ENCODE assay signal across 13 cellular contexts in the genomic region with DNA sequence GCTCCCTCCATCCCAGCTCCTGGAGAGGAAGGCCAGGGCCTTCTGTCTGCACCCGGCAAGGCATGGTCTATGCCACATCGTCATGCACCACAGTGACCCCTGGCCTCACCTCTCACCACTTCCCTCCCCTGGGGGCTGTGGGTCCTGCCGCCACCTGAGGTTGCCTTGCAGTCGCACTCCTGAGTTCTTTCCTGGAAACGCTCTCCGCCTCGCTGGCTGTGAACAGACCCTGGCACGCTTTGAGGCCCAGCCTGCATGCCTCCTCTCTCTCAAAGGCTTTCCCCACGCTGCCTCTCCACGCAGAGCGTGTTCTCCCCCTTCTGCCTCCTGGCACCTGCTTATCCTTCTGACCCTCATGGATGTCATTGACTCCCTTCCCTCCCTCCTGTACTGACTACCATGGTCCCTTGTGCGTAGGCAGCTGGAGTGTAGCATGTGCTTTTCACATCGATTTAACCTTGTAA. TPM values are rescaled to one million over a fixed set of nuclear protein-coding genes. Genes with fewer than 3 reads are reported as not detected.
DNase-seq lines count a peak whose midpoint lies in the region; ATAC-seq and TF ChIP-seq lines count a peak whose summit lies in the region.
"Had no signal": no experiment of that assay in that cellular context is flagged by ENCODE, and none has a peak within 500 bp of the region (broad histone marks: within the 10 kb centered on the region; RNA-seq: fewer than 3 reads in every experiment).

No MANE protein-coding gene starts in this region.

- H3K9me3 Mint-ChIP-seq in WTC11: no peaks in the 10 kb centered on the region
- H3K9me3 Mint-ChIP-seq in type B pancreatic cell: no peaks in the 10 kb centered on the region

- H3K4me3 Mint-ChIP-seq in WTC11 (no peak overlapping the region), type B pancreatic cell (no peak overlapping the region)

- H3K27me3 Mint-ChIP-seq in WTC11 (ENCODE audit: low read depth): no peaks in the 10 kb centered on the region
- H3K27me3 Mint-ChIP-seq in type B pancreatic cell: no peaks in the 10 kb centered on the region

- POLR2A ChIA-PET in WTC11 (lab: Charles Lee): no interaction called here

- 31% methylated on average over 13 of the region's 13 CpGs for WGBS in heart right ventricle, 2 donors

- peaks cover 20% of the 10 kb centered on the region for H3K4me1 Mint-ChIP-seq in WTC11
- peaks cover 12% of the 10 kb centered on the region for H3K4me1 Mint-ChIP-seq in type B pancreatic cell (ENCODE audit: unreplicated experiment)

- CTCF ChIA-PET in WTC11 (lab: Charles Lee): no interaction called here

- in situ Hi-C loops in ACHN (cut with HindIII; ENCODE audit: low pct_ligation_motif_present, low pct_unique_long_range_greater_than_20kb, low sequenced_read_pairs): no loop called here
- in situ Hi-C loops in brain microvascular endothelial cell (cut with HindIII; ENCODE audit: low pct_ligation_motif_present, low sequenced_read_pairs): no loop called here

- TF ChIP-seq CTCF in WTC11 (IDR thresholded peaks at IDR 0.05) (no peak), heart right ventricle (IDR thresholded peaks at IDR 0.05) (no peak), brain microvascular endothelial cell (IDR thresholded peaks at IDR 0.05; ENCODE audit: low read depth, low read length, missing control alignments) (no peak), type B pancreatic cell (conservative IDR thresholded peaks at IDR 0.05) (no peak)

- no peaks in the 10 kb centered on the region for H3K9me3 ChIP-seq in heart right ventricle
- H3K9me3 ChIP-seq: SJSA1, tibial nerve had no signal

- peaks cover 21 to 90% (median 76%) of the 10 kb centered on the region in 9 donors for H3K4me1 ChIP-seq in heart right ventricle

- H3K27ac Mint-ChIP-seq in WTC11 (no peak overlapping the region), type B pancreatic cell (no peak overlapping the region)

- peaks cover 0 to 21% (median 0%) of the 10 kb centered on the region in 9 donors for H3K36me3 ChIP-seq in heart right ventricle
- peaks cover 5% of the 10 kb centered on the region for H3K36me3 ChIP-seq in brain microvascular endothelial cell (replicated peaks)

- no peak overlapping the region for H3K4me3 ChIP-seq in heart right ventricle
- H3K4me3 ChIP-seq in brain microvascular endothelial cell (ENCODE audit: low read depth, low read length): no peak overlapping the region
- H3K4me3 ChIP-seq: SJSA1, smooth muscle cell, tibial nerve had no signal

- H3K36me3 Mint-ChIP-seq in WTC11: peaks cover 5% of the 10 kb centered on the region
- H3K36me3 Mint-ChIP-seq in type B pancreatic cell: peaks cover 17% of the 10 kb centered on the region

- H3K27ac ChIP-seq in heart right ventricle (peak overlapping the region in 9 of 10 donors; percentile 5 to 77 (median 42)), brain microvascular endothelial cell (no peak overlapping the region)
- H3K27ac ChIP-seq: epithelial cell of prostate, SJSA1 had no signal

- intact Hi-C loops in heart right ventricle (cut with DNase I): loop anchor here in 1 of 10 donors (5.0 kb wide), 1 partner anchor 34 kb away; no protein-coding TSS in a partner anchor

- ATAC-seq in activated CD4-positive, CD25-positive, alpha-beta regulatory T cell treated with anti-CD3 and anti-CD28 coated beads, Interleukin-2, amount 50 U/mL, for 24 hours: peak; percentile 35 to 50
- peak; percentile 41 for ATAC-seq in WTC11
- peak; percentile 42 to 93 (median 55) for ATAC-seq in heart right ventricle

- H3K27me3 ChIP-seq in heart right ventricle (no peaks in the 10 kb centered on the region), brain microvascular endothelial cell (replicated peaks) (no peaks in the 10 kb centered on the region)
- H3K27me3 ChIP-seq: SJSA1, tibial nerve had no signal

- no peak for DNase-seq in activated CD4-positive, CD25-positive, alpha-beta regulatory T cell treated with anti-CD3 and anti-CD28 coated beads, Interleukin-2, amount 50 U/mL, for 72 hours
- no peak for DNase-seq in WTC11 (ENCODE audit: low spot score)
- peak; percentile 18 to 27 for DNase-seq in heart right ventricle
- DNase-seq in stimulated activated CD8-positive, alpha-beta memory T cell treated with anti-CD3 and anti-CD28 coated beads, Interleukin-4, amount 100 ng/mL, for 48 hours: peak; percentile 50
- DNase-seq in ACHN: no peak
- DNase-seq in brain microvascular endothelial cell: no peak
- DNase-seq in type B pancreatic cell (ENCODE audit: extremely low spot score, unreplicated experiment): no peak
- DNase-seq: kidney glomerular epithelial cell had no signal

TF ChIP-seq in WTC11, 78 proteins besides CTCF, POLR2A, EP300 and RAD21:
- TF ChIP-seq, protein P1, sequence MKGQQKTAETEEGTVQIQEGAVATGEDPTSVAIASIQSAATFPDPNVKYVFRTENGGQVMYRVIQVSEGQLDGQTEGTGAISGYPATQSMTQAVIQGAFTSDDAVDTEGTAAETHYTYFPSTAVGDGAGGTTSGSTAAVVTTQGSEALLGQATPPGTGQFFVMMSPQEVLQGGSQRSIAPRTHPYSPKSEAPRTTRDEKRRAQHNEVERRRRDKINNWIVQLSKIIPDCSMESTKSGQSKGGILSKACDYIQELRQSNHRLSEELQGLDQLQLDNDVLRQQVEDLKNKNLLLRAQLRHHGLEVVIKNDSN (CRISPR knock-in tag; IDR thresholded peaks at IDR 0.05): no peak
- TF ChIP-seq, protein P2, sequence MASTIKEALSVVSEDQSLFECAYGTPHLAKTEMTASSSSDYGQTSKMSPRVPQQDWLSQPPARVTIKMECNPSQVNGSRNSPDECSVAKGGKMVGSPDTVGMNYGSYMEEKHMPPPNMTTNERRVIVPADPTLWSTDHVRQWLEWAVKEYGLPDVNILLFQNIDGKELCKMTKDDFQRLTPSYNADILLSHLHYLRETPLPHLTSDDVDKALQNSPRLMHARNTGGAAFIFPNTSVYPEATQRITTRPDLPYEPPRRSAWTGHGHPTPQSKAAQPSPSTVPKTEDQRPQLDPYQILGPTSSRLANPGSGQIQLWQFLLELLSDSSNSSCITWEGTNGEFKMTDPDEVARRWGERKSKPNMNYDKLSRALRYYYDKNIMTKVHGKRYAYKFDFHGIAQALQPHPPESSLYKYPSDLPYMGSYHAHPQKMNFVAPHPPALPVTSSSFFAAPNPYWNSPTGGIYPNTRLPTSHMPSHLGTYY (CRISPR knock-in tag; IDR thresholded peaks at IDR 0.05): no peak

RNA-seq across cellular contexts. Expression of a gene that starts 45.4 kb away (rescaled TPM):
- total RNA-seq in WTC11 (2021) (77.2 to 82.8 TPM (median 81.0 TPM) in 3 replicates), heart right ventricle (10 to 100 TPM; 38.7 to 88.8 (median 55.3) TPM), type B pancreatic cell (ENCODE audit: low replicate concordance) (42.3 and 74.9 TPM in 2 replicates)
- polyA plus RNA-seq in heart right ventricle: 10 to 100 TPM; 36.1 to 42.3 TPM

Comparison
In these comparisons a context has a peak if more than half of its experiments do, and no peak if none do; other contexts are left out.
1. DNase-seq: peak in heart right ventricle (2 of 2) and stimulated activated CD8-positive, alpha-beta memory T cell treated with anti-CD3 and anti-CD28 coated beads, Interleukin-4, amount 100 ng/mL, for 48 hours (single experiment); none in activated CD4-positive, CD25-positive, alpha-beta regulatory T cell treated with anti-CD3 and anti-CD28 coated beads, Interleukin-2, amount 50 U/mL, for 72 hours (single experiment), WTC11 (single experiment), ACHN (single experiment), brain microvascular endothelial cell (single experiment) and type B pancreatic cell (single experiment).
2. Peak in every context shown above with its lines, with median percentiles within 50 percentile points of each other: ATAC-seq.